ENCODE assay signal across 8 cellular contexts in genomic region chr17:4945176-4945943, GRCh38. TPM values are rescaled to one million over a fixed set of nuclear protein-coding genes. Genes with fewer than 3 reads are reported as not detected.
A peak's percentile ranks its signal among the peaks of the same experiment; 100 is the strongest.
DNase-seq lines count a peak whose midpoint lies in the region; ATAC-seq lines count a peak whose summit lies in the region.

No MANE protein-coding gene starts in this region.

- POLR2A ChIA-PET in CD4-positive, alpha-beta memory T cell (lab: Charles Lee; ENCODE audit: partially characterized antibody), result interaction anchor here (1.0 to 25.3 kb wide), 14 partner anchors 9 to 230 kb away, joined by 3 to 973 read pairs (median 8); partner anchors contain the start of genes C17orf107, CAMTA2, CHRNE and INCA1

- no peaks in the 10 kb centered on the region for H3K27me3 ChIP-seq in CD4-positive, alpha-beta memory T cell (ENCODE audit: insufficient read depth, low read length)
- no peaks in the 10 kb centered on the region for H3K27me3 ChIP-seq in iPS-20b (ENCODE audit: insufficient read depth, low read length)

- ATAC-seq in HG03196 (IDR thresholded peaks at IDR 0.05; ENCODE audit: unreplicated experiment), result peak; percentile 21
- no peak for ATAC-seq in HG03159 (IDR thresholded peaks at IDR 0.05; ENCODE audit: unreplicated experiment)

- DNase-seq in CD4-positive, alpha-beta memory T cell, result peak; percentile 54 to 92 (median 59)
- DNase-seq in amniotic stem cell (lab: John Stamatoyannopoulos, UW) (peak; percentile 77), NCI-H128 (lab: John Stamatoyannopoulos, UW; ENCODE audit: unreplicated experiment) (no peak)
- DNase-seq in stimulated activated CD4-positive, alpha-beta T cell treated with anti-CD3 and anti-CD28 coated beads, Interleukin-15, amount 100 ng/mL, for 24 hours, result peak; percentile 92

- peaks cover 61% of the 10 kb centered on the region for H3K4me1 ChIP-seq in CD4-positive, alpha-beta memory T cell (ENCODE audit: insufficient read depth, low read length)
- peaks cover 12% of the 10 kb centered on the region; the same call in 1 of the 2 replicates for H3K4me1 ChIP-seq in iPS-20b (ENCODE audit: insufficient read depth, low read length)

- H3K4me3 Mint-ChIP-seq in CD4-positive, alpha-beta memory T cell, result peak overlapping the region; percentile 86 to 100 (median 98)
- peak overlapping the region; percentile 90 for H3K4me3 Mint-ChIP-seq in T-helper 1 cell treated with Interleukin-12 subunit alpha and Interleukin-12 subunit beta and Interleukin-4 antibody, amounts not matched to agents 30 μg/mL and 1 μg/mL, for 36 hours

- peaks cover 46 to 82% (median 57%) of the 10 kb centered on the region in 4 donors for H3K4me1 Mint-ChIP-seq in CD4-positive, alpha-beta memory T cell
- H3K4me1 Mint-ChIP-seq in T-helper 1 cell treated with Interleukin-12 subunit alpha and Interleukin-12 subunit beta and Interleukin-4 antibody, amounts not matched to agents 30 μg/mL and 1 μg/mL, for 36 hours (ENCODE audit: low read depth), result peaks cover 42% of the 10 kb centered on the region

- H3K27ac ChIP-seq in CD4-positive, alpha-beta memory T cell (ENCODE audit: low read depth, low read length), result peak overlapping the region; percentile 81
- no peak overlapping the region for H3K27ac ChIP-seq in iPS-20b (ENCODE audit: low read length)

- peaks cover 52 to 62% of the 10 kb centered on the region in 2 donors for H3K36me3 Mint-ChIP-seq in CD4-positive, alpha-beta memory T cell
- H3K36me3 Mint-ChIP-seq in T-helper 1 cell treated with Interleukin-12 subunit alpha and Interleukin-12 subunit beta and Interleukin-4 antibody, amounts not matched to agents 30 μg/mL and 1 μg/mL, for 36 hours (ENCODE audit: low read depth), result peaks cover 63% of the 10 kb centered on the region

- peak overlapping the region; percentile 85 to 97 (median 94) for H3K27ac Mint-ChIP-seq in CD4-positive, alpha-beta memory T cell
- H3K27ac Mint-ChIP-seq in T-helper 1 cell treated with Interleukin-12 subunit alpha and Interleukin-12 subunit beta and Interleukin-4 antibody, amounts not matched to agents 30 μg/mL and 1 μg/mL, for 36 hours, result peak overlapping the region; percentile 95

- H3K9me3 Mint-ChIP-seq in CD4-positive, alpha-beta memory T cell, result peaks cover 0 to 2% (median 0%) of the 10 kb centered on the region in 8 donors
- H3K9me3 Mint-ChIP-seq in T-helper 1 cell treated with Interleukin-12 subunit alpha and Interleukin-12 subunit beta and Interleukin-4 antibody, amounts not matched to agents 30 μg/mL and 1 μg/mL, for 36 hours, result no peaks in the 10 kb centered on the region

- peaks cover 41% of the 10 kb centered on the region for H3K36me3 ChIP-seq in CD4-positive, alpha-beta memory T cell (ENCODE audit: insufficient read depth, low read length)
- H3K36me3 ChIP-seq in iPS-20b (ENCODE audit: insufficient read depth, low read depth, low read length), result peaks cover 55% of the 10 kb centered on the region

- intact Hi-C loops in CD4-positive, alpha-beta memory T cell (cut with micrococcal nuclease), result no loop called here

- CTCF ChIA-PET in CD4-positive, alpha-beta memory T cell (lab: Charles Lee; ENCODE audit: partially characterized antibody), result interaction anchor here (1.0 to 1.9 kb wide), 3 partner anchors 22 to 42 kb away, joined by 3 to 7 read pairs (median 5); partner anchors contain the start of genes CAMTA2 and SPAG7

- H3K9me3 ChIP-seq in CD4-positive, alpha-beta memory T cell (ENCODE audit: control insufficient read depth in 1 of 2, low read length in 2 of 2), result no peaks in the 10 kb centered on the region
- no peaks in the 10 kb centered on the region for H3K9me3 ChIP-seq in iPS-20b (ENCODE audit: insufficient read depth, low read depth, low read length)

- H3K27me3 Mint-ChIP-seq in CD4-positive, alpha-beta memory T cell, result no peaks in the 10 kb centered on the region
- H3K27me3 Mint-ChIP-seq in T-helper 1 cell treated with Interleukin-12 subunit alpha and Interleukin-12 subunit beta and Interleukin-4 antibody, amounts not matched to agents 30 μg/mL and 1 μg/mL, for 36 hours (ENCODE audit: low read depth), result no peaks in the 10 kb centered on the region

- peak overlapping the region; percentile 45 to 63 for H3K4me3 ChIP-seq in CD4-positive, alpha-beta memory T cell (ENCODE audit: low read length in 2 of 2)
- peak overlapping the region; percentile 34; the same call in 1 of the 2 replicates for H3K4me3 ChIP-seq in iPS-20b (ENCODE audit: low read length)

- H3K9ac ChIP-seq in iPS-20b (ENCODE audit: low read depth, low read length), result peak overlapping the region; percentile 48; the same call in 1 of the 2 replicates

RNA-seq across cellular contexts. Expression of gene PFN1, which starts 3.0 kb away (rescaled TPM):
- 100 to 1,000 TPM; 560 to 585 TPM for total RNA-seq in CD4-positive, alpha-beta memory T cell
- polyA plus RNA-seq in CD4-positive, alpha-beta memory T cell, result 1,000 to 10,000 TPM; 2,226 to 2,605 TPM

RNA-seq across cellular contexts. Expression of gene RNF167, which starts 5.3 kb away (rescaled TPM):
- 100 to 1,000 TPM; 154 to 172 TPM for total RNA-seq in CD4-positive, alpha-beta memory T cell
- polyA plus RNA-seq in CD4-positive, alpha-beta memory T cell, result 10 to 100 TPM; 52.4 to 61.5 TPM

RNA-seq across cellular contexts. Expression of gene SLC25A11, which starts 5.5 kb away (rescaled TPM):
- total RNA-seq in CD4-positive, alpha-beta memory T cell, result 10 to 100 TPM; 43.5 to 49.5 TPM
- 100 to 1,000 TPM in 1 of 2 donors, 10 to 100 TPM in 1; 55.1 to 101 TPM for polyA plus RNA-seq in CD4-positive, alpha-beta memory T cell

RNA-seq across cellular contexts. Expression of gene ENO3, which starts 5.6 kb away (rescaled TPM):
- total RNA-seq in CD4-positive, alpha-beta memory T cell, result 10 to 100 TPM; 16.2 to 21.8 TPM
- 1 to 10 TPM; 1.5 to 2.4 TPM for polyA plus RNA-seq in CD4-positive, alpha-beta memory T cell

RNA-seq across cellular contexts. Expression of gene GP1BA, which starts 13.3 kb away (rescaled TPM):
- not detected for total RNA-seq in CD4-positive, alpha-beta memory T cell
- polyA plus RNA-seq in CD4-positive, alpha-beta memory T cell, result not detected
